Comparison of ENCODE assay signal across 2 cellular contexts in the genomic region with DNA sequence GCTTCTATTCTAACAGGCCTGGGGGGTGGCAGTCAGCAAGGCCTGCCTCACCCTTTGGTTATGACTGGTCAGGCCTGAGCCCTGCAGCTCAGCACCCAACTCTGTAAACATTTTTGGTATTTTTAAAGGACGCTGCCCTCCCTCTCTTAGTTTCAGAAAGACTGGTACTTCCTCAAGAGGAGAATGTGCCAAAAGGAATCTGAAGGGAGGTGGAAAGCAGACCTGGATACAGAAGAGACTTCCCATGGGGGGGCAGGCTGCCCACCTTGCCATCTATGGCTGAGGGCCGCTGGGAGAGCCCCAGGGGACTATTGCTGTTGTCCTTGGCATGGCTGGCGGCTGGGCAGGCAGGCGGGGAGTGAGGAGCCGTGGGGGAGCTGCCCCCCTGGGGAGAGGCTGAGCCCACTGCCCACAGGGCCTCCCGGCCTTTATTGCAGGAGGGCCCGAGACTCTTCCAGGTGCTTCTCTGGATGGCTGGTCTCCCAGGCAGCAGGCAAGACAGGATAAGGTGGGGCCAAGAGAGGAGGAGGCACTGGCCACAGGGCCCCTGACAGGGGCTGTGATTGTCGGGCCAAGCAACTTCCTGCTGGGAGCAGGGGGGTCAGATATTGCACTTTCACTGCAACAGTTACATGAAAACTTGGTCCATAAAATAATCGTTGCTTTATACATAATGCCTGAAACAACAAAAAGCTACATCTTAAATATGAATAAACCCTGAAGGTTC.
TF ChIP-seq lines count a peak whose summit lies in the region.

No MANE protein-coding gene starts in this region.

TF ChIP-seq in HCT116, 20 proteins besides CTCF, POLR2A, EP300 and RAD21 (continued from another document):
- TF ChIP-seq, protein P1, sequence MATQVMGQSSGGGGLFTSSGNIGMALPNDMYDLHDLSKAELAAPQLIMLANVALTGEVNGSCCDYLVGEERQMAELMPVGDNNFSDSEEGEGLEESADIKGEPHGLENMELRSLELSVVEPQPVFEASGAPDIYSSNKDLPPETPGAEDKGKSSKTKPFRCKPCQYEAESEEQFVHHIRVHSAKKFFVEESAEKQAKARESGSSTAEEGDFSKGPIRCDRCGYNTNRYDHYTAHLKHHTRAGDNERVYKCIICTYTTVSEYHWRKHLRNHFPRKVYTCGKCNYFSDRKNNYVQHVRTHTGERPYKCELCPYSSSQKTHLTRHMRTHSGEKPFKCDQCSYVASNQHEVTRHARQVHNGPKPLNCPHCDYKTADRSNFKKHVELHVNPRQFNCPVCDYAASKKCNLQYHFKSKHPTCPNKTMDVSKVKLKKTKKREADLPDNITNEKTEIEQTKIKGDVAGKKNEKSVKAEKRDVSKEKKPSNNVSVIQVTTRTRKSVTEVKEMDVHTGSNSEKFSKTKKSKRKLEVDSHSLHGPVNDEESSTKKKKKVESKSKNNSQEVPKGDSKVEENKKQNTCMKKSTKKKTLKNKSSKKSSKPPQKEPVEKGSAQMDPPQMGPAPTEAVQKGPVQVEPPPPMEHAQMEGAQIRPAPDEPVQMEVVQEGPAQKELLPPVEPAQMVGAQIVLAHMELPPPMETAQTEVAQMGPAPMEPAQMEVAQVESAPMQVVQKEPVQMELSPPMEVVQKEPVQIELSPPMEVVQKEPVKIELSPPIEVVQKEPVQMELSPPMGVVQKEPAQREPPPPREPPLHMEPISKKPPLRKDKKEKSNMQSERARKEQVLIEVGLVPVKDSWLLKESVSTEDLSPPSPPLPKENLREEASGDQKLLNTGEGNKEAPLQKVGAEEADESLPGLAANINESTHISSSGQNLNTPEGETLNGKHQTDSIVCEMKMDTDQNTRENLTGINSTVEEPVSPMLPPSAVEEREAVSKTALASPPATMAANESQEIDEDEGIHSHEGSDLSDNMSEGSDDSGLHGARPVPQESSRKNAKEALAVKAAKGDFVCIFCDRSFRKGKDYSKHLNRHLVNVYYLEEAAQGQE (IDR thresholded peaks at IDR 0.05; ENCODE audit: low read depth), result no peak
- TF ChIP-seq EZH2phosphoT487 (IDR thresholded peaks at IDR 0.05; ENCODE audit: borderline replicate concordance), result no peak
- TF ChIP-seq CEBPB (IDR thresholded peaks at IDR 0.05; ENCODE audit: low read depth), result no peak
- no peak for TF ChIP-seq ZFX (IDR thresholded peaks at IDR 0.05)

TF ChIP-seq in SK-N-SH treated with all-trans-retinoic acid at 6 μM for 48 hours, 23 proteins besides CTCF, POLR2A, EP300 and RAD21 (continued from another document):
- TF ChIP-seq, protein P2, sequence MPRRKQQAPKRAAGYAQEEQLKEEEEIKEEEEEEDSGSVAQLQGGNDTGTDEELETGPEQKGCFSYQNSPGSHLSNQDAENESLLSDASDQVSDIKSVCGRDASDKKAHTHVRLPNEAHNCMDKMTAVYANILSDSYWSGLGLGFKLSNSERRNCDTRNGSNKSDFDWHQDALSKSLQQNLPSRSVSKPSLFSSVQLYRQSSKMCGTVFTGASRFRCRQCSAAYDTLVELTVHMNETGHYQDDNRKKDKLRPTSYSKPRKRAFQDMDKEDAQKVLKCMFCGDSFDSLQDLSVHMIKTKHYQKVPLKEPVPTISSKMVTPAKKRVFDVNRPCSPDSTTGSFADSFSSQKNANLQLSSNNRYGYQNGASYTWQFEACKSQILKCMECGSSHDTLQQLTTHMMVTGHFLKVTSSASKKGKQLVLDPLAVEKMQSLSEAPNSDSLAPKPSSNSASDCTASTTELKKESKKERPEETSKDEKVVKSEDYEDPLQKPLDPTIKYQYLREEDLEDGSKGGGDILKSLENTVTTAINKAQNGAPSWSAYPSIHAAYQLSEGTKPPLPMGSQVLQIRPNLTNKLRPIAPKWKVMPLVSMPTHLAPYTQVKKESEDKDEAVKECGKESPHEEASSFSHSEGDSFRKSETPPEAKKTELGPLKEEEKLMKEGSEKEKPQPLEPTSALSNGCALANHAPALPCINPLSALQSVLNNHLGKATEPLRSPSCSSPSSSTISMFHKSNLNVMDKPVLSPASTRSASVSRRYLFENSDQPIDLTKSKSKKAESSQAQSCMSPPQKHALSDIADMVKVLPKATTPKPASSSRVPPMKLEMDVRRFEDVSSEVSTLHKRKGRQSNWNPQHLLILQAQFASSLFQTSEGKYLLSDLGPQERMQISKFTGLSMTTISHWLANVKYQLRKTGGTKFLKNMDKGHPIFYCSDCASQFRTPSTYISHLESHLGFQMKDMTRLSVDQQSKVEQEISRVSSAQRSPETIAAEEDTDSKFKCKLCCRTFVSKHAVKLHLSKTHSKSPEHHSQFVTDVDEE (CRISPR knock-in tag; IDR thresholded peaks at IDR 0.05), result no peak
- TF ChIP-seq, protein P3, sequence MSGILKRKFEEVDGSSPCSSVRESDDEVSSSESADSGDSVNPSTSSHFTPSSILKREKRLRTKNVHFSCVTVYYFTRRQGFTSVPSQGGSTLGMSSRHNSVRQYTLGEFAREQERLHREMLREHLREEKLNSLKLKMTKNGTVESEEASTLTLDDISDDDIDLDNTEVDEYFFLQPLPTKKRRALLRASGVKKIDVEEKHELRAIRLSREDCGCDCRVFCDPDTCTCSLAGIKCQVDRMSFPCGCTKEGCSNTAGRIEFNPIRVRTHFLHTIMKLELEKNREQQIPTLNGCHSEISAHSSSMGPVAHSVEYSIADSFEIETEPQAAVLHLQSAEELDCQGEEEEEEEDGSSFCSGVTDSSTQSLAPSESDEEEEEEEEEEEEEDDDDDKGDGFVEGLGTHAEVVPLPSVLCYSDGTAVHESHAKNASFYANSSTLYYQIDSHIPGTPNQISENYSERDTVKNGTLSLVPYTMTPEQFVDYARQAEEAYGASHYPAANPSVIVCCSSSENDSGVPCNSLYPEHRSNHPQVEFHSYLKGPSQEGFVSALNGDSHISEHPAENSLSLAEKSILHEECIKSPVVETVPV (CRISPR knock-in tag; IDR thresholded peaks at IDR 0.05), result no peak
- TF ChIP-seq CSDC2 (CRISPR knock-in tag; IDR thresholded peaks at IDR 0.05), result no peak
- TF ChIP-seq ZC3H10 (CRISPR knock-in tag; IDR thresholded peaks at IDR 0.05), result no peak
- TF ChIP-seq TOX (CRISPR knock-in tag; IDR thresholded peaks at IDR 0.05; ENCODE audit: borderline replicate concordance), result no peak
- no peak for TF ChIP-seq BACH2 (CRISPR knock-in tag; IDR thresholded peaks at IDR 0.05; ENCODE audit: borderline replicate concordance)
- TF ChIP-seq ZFP3 (CRISPR knock-in tag; IDR thresholded peaks at IDR 0.05), result no peak
- no peak for TF ChIP-seq TCF4 (CRISPR knock-in tag; IDR thresholded peaks at IDR 0.05; ENCODE audit: borderline replicate concordance)
- no peak for TF ChIP-seq ISL1 (CRISPR knock-in tag; IDR thresholded peaks at IDR 0.05)
- TF ChIP-seq ZNF70 (CRISPR knock-in tag; IDR thresholded peaks at IDR 0.05), result no peak
- no peak for TF ChIP-seq SNAI2 (CRISPR knock-in tag; IDR thresholded peaks at IDR 0.05)
